8 cellular contexts compared by ENCODE assay signal in genomic region chr19:45670670-45671453, GRCh38. TPM values are rescaled to one million over a fixed set of nuclear protein-coding genes. Genes with fewer than 3 reads are reported as not detected.
A peak's percentile ranks its signal among the peaks of the same experiment; 100 is the strongest.
DNase-seq lines count a peak whose midpoint lies in the region; ATAC-seq, FAIRE-seq and TF ChIP-seq lines count a peak whose summit lies in the region.

No MANE protein-coding gene starts in this region.

- no peak overlapping the region; a peak in 1 of 4 replicates for H3K27ac ChIP-seq in SK-N-SH (ENCODE audit: low read depth in 2 of 2, low read length in 1 of 2)
- H3K27ac ChIP-seq in K562 (ENCODE audit: extremely low read depth, low read depth, low read length) = peak overlapping the region; percentile 92; the same call in 2 of the 3 replicates
- no peak overlapping the region for H3K27ac ChIP-seq in iPS DF 6.9 (ENCODE audit: low read length)

- no peak for TF ChIP-seq RAD21 in SK-N-SH (IDR thresholded peaks at IDR 0.05; ENCODE audit: low read length)
- TF ChIP-seq RAD21 in K562 (CRISPR knock-in tag; conservative IDR thresholded peaks at IDR 0.05 in 1 of 2, IDR thresholded peaks at IDR 0.05 in 1 of 2) = no peak

- peak; percentile 54 for ATAC-seq in GM18511 (IDR thresholded peaks at IDR 0.05; ENCODE audit: unreplicated experiment)
- peak; percentile 51 for ATAC-seq in HG03432 (IDR thresholded peaks at IDR 0.05; ENCODE audit: unreplicated experiment)
- peak; percentile 84 for ATAC-seq in K562
- ATAC-seq in sciatic nerve = peak; percentile 43

- no peak for TF ChIP-seq EP300 in SK-N-SH (IDR thresholded peaks at IDR 0.05; ENCODE audit: borderline replicate concordance in 1 of 2, low read depth in 1 of 2, low read length in 1 of 2)
- no peak for TF ChIP-seq EP300 in K562 (IDR thresholded peaks at IDR 0.05; ENCODE audit: low read length)

- TF ChIP-seq POLR2A in K562 (conservative IDR thresholded peaks at IDR 0.05) = no peak; the same call in 1 of the 2 replicates

- DNase-seq in 8988T (peak; percentile 83), SK-N-SH (peak; percentile 99), K562 (ENCODE audit: extremely low read depth in 1 of 4, low spot score in 3 of 4) (peak; percentile 98 to 100 (median 100)), iPS DF 6.9 (ENCODE audit: low read depth, low spot score) (no peak), sciatic nerve (ENCODE audit: low spot score) (peak; percentile 74), NCI-H128 (lab: John Stamatoyannopoulos, UW; ENCODE audit: unreplicated experiment) (no peak)

- H3K4me1 ChIP-seq in SK-N-SH (ENCODE audit: control insufficient read depth in 1 of 2, insufficient read depth in 2 of 2, low read depth in 1 of 2, low read length in 1 of 2) = peaks cover 4 to 15% of the 10 kb centered on the region in 2 experiments; a peak in 2 of 4 replicates
- H3K4me1 ChIP-seq in K562 (replicated peaks in 1 of 2; ENCODE audit: control insufficient read depth in 2 of 2, insufficient read depth in 2 of 2, low read length in 2 of 2) = peaks cover 16 to 40% of the 10 kb centered on the region in 2 experiments; a peak in 4 of 5 replicates
- H3K4me1 ChIP-seq in iPS DF 6.9 (ENCODE audit: control insufficient read depth, insufficient read depth, low read length) = peaks cover 4% of the 10 kb centered on the region; the same call in 1 of the 2 replicates

- 31% methylated on average over 13 of the region's 42 CpGs for WGBS in SK-N-SH (ENCODE audit: low lambda C conversion rate)
- WGBS in K562 (ENCODE audit: insufficient coverage, low coverage, missing lambda C conversion rate) = 10% methylated on average over 39 of the region's 42 CpGs
- WGBS in iPS DF 6.9 (ENCODE audit: insufficient coverage, insufficient read length) = no CpG with 5 or more reads among the region's 42 CpGs

- intact Hi-C loops in K562 (cut with micrococcal nuclease) = no loop called here
- intact Hi-C loops in sciatic nerve (cut with DNase I) = no loop called here

- H4K20me1 ChIP-seq in SK-N-SH (ENCODE audit: insufficient read depth) (no peaks in the 10 kb centered on the region), K562 (replicated peaks; ENCODE audit: control insufficient read depth, insufficient read depth, low read length) (peaks cover 3% of the 10 kb centered on the region; the same call in 1 of the 2 replicates)

- H3K79me2 ChIP-seq in SK-N-SH (ENCODE audit: insufficient read depth) (no peaks in the 10 kb centered on the region), K562 (ENCODE audit: control insufficient read depth, insufficient read depth, low read length) (peaks cover 33% of the 10 kb centered on the region)

- BruUV-seq in K562 (replicated peaks; lab: Mats Ljungman, UMichigan) = no TSS peak

- no peaks in the 10 kb centered on the region for H3K36me3 ChIP-seq in SK-N-SH (replicated peaks in 1 of 2; ENCODE audit: control insufficient read depth in 1 of 2, insufficient read depth in 2 of 2, low read length in 1 of 2)
- H3K36me3 ChIP-seq in K562 (ENCODE audit: control insufficient read depth, insufficient read depth, low read length) = peaks cover 34% of the 10 kb centered on the region
- no peaks in the 10 kb centered on the region for H3K36me3 ChIP-seq in iPS DF 6.9 (ENCODE audit: control insufficient read depth, insufficient read depth, low read length)

- H3K9me1 ChIP-seq in K562 (ENCODE audit: control insufficient read depth, insufficient read depth, low read length) = no peaks in the 10 kb centered on the region

- H3K9me2 ChIP-seq in SK-N-SH = no peaks in the 10 kb centered on the region

- H3K27me3 ChIP-seq in SK-N-SH (ENCODE audit: insufficient read depth) (no peaks in the 10 kb centered on the region), K562 (ENCODE audit: control insufficient read depth in 2 of 2, insufficient read depth in 2 of 2, low read length in 2 of 2) (no peaks in the 10 kb centered on the region), iPS DF 6.9 (ENCODE audit: control insufficient read depth, insufficient read depth, low read length) (peaks cover 8% of the 10 kb centered on the region; the same call in 1 of the 2 replicates)

- peaks cover 4% of the 10 kb centered on the region for H3F3A ChIP-seq in SK-N-SH (replicated peaks; ENCODE audit: insufficient read depth)

- in situ Hi-C loops in K562 (cut with MboI) = no loop called here

- H3K9ac ChIP-seq in SK-N-SH (no peak overlapping the region), K562 (ENCODE audit: insufficient read depth in 1 of 2, low read depth in 2 of 2, low read length in 2 of 2) (peak overlapping the region; percentile 70 to 97; a peak in 3 of 4 replicates)

- CTCF ChIA-PET in SK-N-SH (lab: Yijun Ruan, JAX) (interaction anchor here (1.0 to 7.9 kb wide), 8 partner anchors 10 to 231 kb away, joined by 3 to 52 read pairs (median 4); partner anchors contain the start of genes QPCTL and SNRPD2), K562 (lab: Yijun Ruan, JAX; ENCODE audit: low intra/inter-chr PET ratio) (interaction anchor here (0.6 kb wide), 1 partner anchor 215 kb away, joined by 6 read pairs; the partner anchor contains the start of gene IRF2BP1)

- H3K4me3 ChIP-seq in SK-N-SH (ENCODE audit: low read depth in 2 of 2, low read length in 1 of 2) (peak overlapping the region in 1 of 2 experiments; percentile 30; a peak in 1 of 4 replicates), K562 (peak overlapping the region; percentile 58), iPS DF 6.9 (ENCODE audit: low read length) (peak overlapping the region; percentile 56; the same call in 1 of the 2 replicates)

- POLR2A ChIA-PET in SK-N-SH (lab: Yijun Ruan, JAX) (interaction anchor here (0.6 to 1.6 kb wide), 5 partner anchors 13 to 192 kb away, joined by 3 to 8 read pairs (median 4); partner anchors contain the start of genes QPCTL and SNRPD2), K562 (lab: Yijun Ruan, JAX) (interaction anchor here (0.6 to 2.9 kb wide), 14 partner anchors 10 to 470 kb away, joined by 3 to 26 read pairs (median 4); partner anchors contain the start of genes QPCTL and SNRPD2)

- no peak overlapping the region; the same call in 1 of the 2 replicates for H3K4me2 ChIP-seq in SK-N-SH
- H3K4me2 ChIP-seq in K562 (ENCODE audit: insufficient read depth, low read length) = peak overlapping the region; percentile 91

- FAIRE-seq in K562 (lab: Jason Lieb, UNC) = peak; percentile 89

- H3K9me3 ChIP-seq in SK-N-SH = no peaks in the 10 kb centered on the region
- H3K9me3 ChIP-seq in K562 (replicated peaks; ENCODE audit: control insufficient read depth, insufficient read depth, low read depth, low read length) = no peaks in the 10 kb centered on the region
- H3K9me3 ChIP-seq in iPS DF 6.9 (ENCODE audit: control insufficient read depth, insufficient read depth, low read length) = no peaks in the 10 kb centered on the region

- H2AFZ ChIP-seq in SK-N-SH (ENCODE audit: low read depth) = peak overlapping the region; percentile 56; the same call in 1 of the 2 replicates
- peak overlapping the region; percentile 66 for H2AFZ ChIP-seq in K562 (ENCODE audit: low read depth, low read length)

- TF ChIP-seq CTCF in SK-N-SH (IDR thresholded peaks at IDR 0.05) = no peak
- TF ChIP-seq CTCF in K562 (IDR thresholded peaks at IDR 0.05 in 2 of 3, conservative IDR thresholded peaks at IDR 0.05 in 1 of 3; ENCODE audit: insufficient read depth in 2 of 3, low read depth in 1 of 3, low read length in 3 of 3) = no peak

RNA-seq across cellular contexts. Expression of gene GIPR, which starts 2.8 kb away (rescaled TPM):
- polyA plus RNA-seq in SK-N-SH (2012; rRNA removed) (1.3 and 1.4 TPM in 2 replicates), K562 (2011; rRNA removed) (10.7 and 14.0 TPM in 2 replicates), K562 (2014; fragmentation: Illumina TruSeq; extraction: Trizol) (12.7 and 16.9 TPM in 2 replicates), K562 (2014; fragmentation: Nextera tagmentation; extraction: Ambion mirVana) (1 to 10 TPM; 2.2 to 2.5 TPM), K562 (2014; rRNA removed) (26.3 and 26.8 TPM in 2 replicates)
- polyA plus RNA-seq in SK-N-SH (2012; cell fraction: cytosol; rRNA removed) = 0.22 and 0.35 TPM in 2 replicates
- polyA plus RNA-seq in SK-N-SH (2012; cell fraction: nucleus; rRNA removed) = 9.1 and 9.2 TPM in 2 replicates
- total RNA-seq in K562 (2011; cell fraction: chromatin; rRNA removed; ENCODE audit: low replicate concordance) = 167 and 311 TPM in 2 replicates
- 156 and 157 TPM in 2 replicates for total RNA-seq in K562 (2011; cell fraction: nucleolus; rRNA removed)
- total RNA-seq in K562 (2011; cell fraction: nucleoplasm; rRNA removed) = 157 and 215 TPM in 2 replicates
- total RNA-seq in K562 (2014; rRNA removed) (12.7 and 14.9 TPM in 2 replicates), K562 (2014; rRNA removed; fragmentation: Illumina TruSeq; extraction: Trizol) (13.4 and 13.6 TPM in 2 replicates), K562 (2015; rRNA removed; fragmentation: Illumina TruSeq; extraction: Trizol) (19.6 and 19.8 TPM in 2 replicates), K562 (2021) (21.7 and 24.4 TPM in 2 replicates), sciatic nerve (5.0 TPM)
- polyA plus RNA-seq in K562 (2011; cell fraction: cytosol; rRNA removed) = 5.8 and 6.6 TPM in 2 replicates
- polyA plus RNA-seq in K562 (2011; cell fraction: nucleus; rRNA removed) = 109 and 181 TPM in 2 replicates
- 31.1 and 55.4 TPM in 2 replicates for polyA plus RNA-seq in K562 (2012)
- 13.2 and 19.1 TPM in 2 replicates for polyA minus RNA-seq in K562 (2011; rRNA and poly(A)+ RNA removed)
- polyA minus RNA-seq in K562 (2011; cell fraction: cytosol; rRNA and poly(A)+ RNA removed) = 7.3 and 11.5 TPM in 2 replicates
- polyA minus RNA-seq in K562 (2011; cell fraction: nucleus; rRNA and poly(A)+ RNA removed) = 49.4 and 54.7 TPM in 2 replicates

RNA-seq across cellular contexts. Expression of gene SNRPD2, which starts 20.9 kb away (rescaled TPM):
- 1,248 and 1,471 TPM in 2 replicates for polyA plus RNA-seq in SK-N-SH (2012; rRNA removed)
- 1,523 and 1,646 TPM in 2 replicates for polyA plus RNA-seq in SK-N-SH (2012; cell fraction: cytosol; rRNA removed)
- 342 and 654 TPM in 2 replicates for polyA plus RNA-seq in SK-N-SH (2012; cell fraction: nucleus; rRNA removed)
- 50.0 and 52.6 TPM in 2 replicates for total RNA-seq in K562 (2011; cell fraction: chromatin; rRNA removed; ENCODE audit: low replicate concordance)
- 163 and 171 TPM in 2 replicates for total RNA-seq in K562 (2011; cell fraction: nucleolus; rRNA removed)
- total RNA-seq in K562 (2011; cell fraction: nucleoplasm; rRNA removed) = 148 and 206 TPM in 2 replicates
- total RNA-seq in K562 (2014; rRNA removed) = 1,029 and 1,092 TPM in 2 replicates
- 793 and 886 TPM in 2 replicates for total RNA-seq in K562 (2014; rRNA removed; fragmentation: Illumina TruSeq; extraction: Trizol)
- 677 and 728 TPM in 2 replicates for total RNA-seq in K562 (2015; rRNA removed; fragmentation: Illumina TruSeq; extraction: Trizol)
- 1,103 and 1,199 TPM in 2 replicates for total RNA-seq in K562 (2021)
- 1,538 and 1,599 TPM in 2 replicates for polyA plus RNA-seq in K562 (2011; rRNA removed)
- polyA plus RNA-seq in K562 (2011; cell fraction: cytosol; rRNA removed) = 691 and 802 TPM in 2 replicates
- polyA plus RNA-seq in K562 (2011; cell fraction: nucleus; rRNA removed) = 342 and 554 TPM in 2 replicates
- 738 and 818 TPM in 2 replicates for polyA plus RNA-seq in K562 (2012)
- 781 and 861 TPM in 2 replicates for polyA plus RNA-seq in K562 (2014; fragmentation: Illumina TruSeq; extraction: Trizol)
- polyA plus RNA-seq in K562 (2014; fragmentation: Nextera tagmentation; extraction: Ambion mirVana) = 1,000 to 10,000 TPM; 3,747 to 4,411 TPM
- 1,021 and 1,290 TPM in 2 replicates for polyA plus RNA-seq in K562 (2014; rRNA removed)
- polyA minus RNA-seq in K562 (2011; rRNA and poly(A)+ RNA removed) = 280 and 301 TPM in 2 replicates
- polyA minus RNA-seq in K562 (2011; cell fraction: cytosol; rRNA and poly(A)+ RNA removed) = 111 and 125 TPM in 2 replicates
- 38.4 and 110 TPM in 2 replicates for polyA minus RNA-seq in K562 (2011; cell fraction: nucleus; rRNA and poly(A)+ RNA removed)
- total RNA-seq in sciatic nerve = 209 TPM

RNA-seq across cellular contexts. Expression of gene QPCTL, which starts 21.6 kb away (rescaled TPM):
- polyA plus RNA-seq in SK-N-SH (2012; rRNA removed) = 17.6 and 19.1 TPM in 2 replicates
- 6.5 and 10.1 TPM in 2 replicates for polyA plus RNA-seq in SK-N-SH (2012; cell fraction: cytosol; rRNA removed)
- polyA plus RNA-seq in SK-N-SH (2012; cell fraction: nucleus; rRNA removed) = 35.0 and 38.2 TPM in 2 replicates
- 21.6 and 47.1 TPM in 2 replicates for total RNA-seq in K562 (2011; cell fraction: chromatin; rRNA removed; ENCODE audit: low replicate concordance)
- total RNA-seq in K562 (2011; cell fraction: nucleolus; rRNA removed) = 66.6 and 72.4 TPM in 2 replicates
- 43.8 and 47.6 TPM in 2 replicates for total RNA-seq in K562 (2011; cell fraction: nucleoplasm; rRNA removed)
- total RNA-seq in K562 (2014; rRNA removed) = 22.3 and 25.1 TPM in 2 replicates
- 7.2 and 9.2 TPM in 2 replicates for total RNA-seq in K562 (2014; rRNA removed; fragmentation: Illumina TruSeq; extraction: Trizol)
- total RNA-seq in K562 (2015; rRNA removed; fragmentation: Illumina TruSeq; extraction: Trizol) = 7.4 and 7.5 TPM in 2 replicates
- 29.4 and 31.3 TPM in 2 replicates for total RNA-seq in K562 (2021)
- polyA plus RNA-seq in K562 (2011; rRNA removed) = 12.7 and 24.3 TPM in 2 replicates
- polyA plus RNA-seq in K562 (2011; cell fraction: cytosol; rRNA removed) = 28.9 and 37.9 TPM in 2 replicates
- polyA plus RNA-seq in K562 (2011; cell fraction: nucleus; rRNA removed) = 66.3 and 85.9 TPM in 2 replicates
- polyA plus RNA-seq in K562 (2012) = 19.5 and 24.1 TPM in 2 replicates
- polyA plus RNA-seq in K562 (2014; fragmentation: Illumina TruSeq; extraction: Trizol) = 14.2 and 17.9 TPM in 2 replicates
- 1 to 10 TPM in 1 of 2 experiments, under 1 TPM in 1; 0.99 to 1.6 TPM for polyA plus RNA-seq in K562 (2014; fragmentation: Nextera tagmentation; extraction: Ambion mirVana)
- 21.1 and 25.9 TPM in 2 replicates for polyA plus RNA-seq in K562 (2014; rRNA removed)
- 8.8 and 10.7 TPM in 2 replicates for polyA minus RNA-seq in K562 (2011; rRNA and poly(A)+ RNA removed)
- polyA minus RNA-seq in K562 (2011; cell fraction: cytosol; rRNA and poly(A)+ RNA removed) = 13.4 and 16.7 TPM in 2 replicates
- polyA minus RNA-seq in K562 (2011; cell fraction: nucleus; rRNA and poly(A)+ RNA removed) = 11.1 and 12.7 TPM in 2 replicates
- 10.9 TPM for total RNA-seq in sciatic nerve

RNA-seq across cellular contexts. Expression of gene EML2, which starts 31.7 kb away (rescaled TPM):
- 10.3 and 12.4 TPM in 2 replicates for polyA plus RNA-seq in SK-N-SH (2012; rRNA removed)
- polyA plus RNA-seq in SK-N-SH (2012; cell fraction: cytosol; rRNA removed) = 4.0 and 7.6 TPM in 2 replicates
- polyA plus RNA-seq in SK-N-SH (2012; cell fraction: nucleus; rRNA removed) = 24.4 and 27.6 TPM in 2 replicates
- 111 and 247 TPM in 2 replicates for total RNA-seq in K562 (2011; cell fraction: chromatin; rRNA removed; ENCODE audit: low replicate concordance)
- 153 and 167 TPM in 2 replicates for total RNA-seq in K562 (2011; cell fraction: nucleolus; rRNA removed)
- total RNA-seq in K562 (2011; cell fraction: nucleoplasm; rRNA removed) = 116 and 121 TPM in 2 replicates
- 38.8 and 45.0 TPM in 2 replicates for total RNA-seq in K562 (2014; rRNA removed)
- 13.0 and 16.7 TPM in 2 replicates for total RNA-seq in K562 (2014; rRNA removed; fragmentation: Illumina TruSeq; extraction: Trizol)
- total RNA-seq in K562 (2015; rRNA removed; fragmentation: Illumina TruSeq; extraction: Trizol) = 19.6 and 21.6 TPM in 2 replicates
- 56.3 and 69.6 TPM in 2 replicates for total RNA-seq in K562 (2021)
- 24.8 and 42.3 TPM in 2 replicates for polyA plus RNA-seq in K562 (2011; rRNA removed)
- polyA plus RNA-seq in K562 (2011; cell fraction: cytosol; rRNA removed) = 33.6 and 35.3 TPM in 2 replicates
- 183 and 277 TPM in 2 replicates for polyA plus RNA-seq in K562 (2011; cell fraction: nucleus; rRNA removed)
- polyA plus RNA-seq in K562 (2012) = 52.0 and 83.3 TPM in 2 replicates
- 30.7 and 40.9 TPM in 2 replicates for polyA plus RNA-seq in K562 (2014; fragmentation: Illumina TruSeq; extraction: Trizol)
- 1 to 10 TPM; 2.6 to 2.7 TPM for polyA plus RNA-seq in K562 (2014; fragmentation: Nextera tagmentation; extraction: Ambion mirVana)
- polyA plus RNA-seq in K562 (2014; rRNA removed) = 50.9 and 53.9 TPM in 2 replicates
- 17.6 and 20.1 TPM in 2 replicates for polyA minus RNA-seq in K562 (2011; rRNA and poly(A)+ RNA removed)
- polyA minus RNA-seq in K562 (2011; cell fraction: cytosol; rRNA and poly(A)+ RNA removed) = 23.7 and 26.5 TPM in 2 replicates
- polyA minus RNA-seq in K562 (2011; cell fraction: nucleus; rRNA and poly(A)+ RNA removed) = 41.0 and 43.9 TPM in 2 replicates
- total RNA-seq in sciatic nerve = 43.3 TPM

RNA-seq across cellular contexts. Expression of gene FBXO46, which starts 59.8 kb away (rescaled TPM):
- 2.8 and 5.6 TPM in 2 replicates for polyA plus RNA-seq in SK-N-SH (2012; rRNA removed)
- 2.5 and 3.9 TPM in 2 replicates for polyA plus RNA-seq in SK-N-SH (2012; cell fraction: cytosol; rRNA removed)
- 20.4 and 25.2 TPM in 2 replicates for polyA plus RNA-seq in SK-N-SH (2012; cell fraction: nucleus; rRNA removed)
- total RNA-seq in K562 (2011; cell fraction: chromatin; rRNA removed; ENCODE audit: low replicate concordance) = 16.6 and 30.3 TPM in 2 replicates
- total RNA-seq in K562 (2011; cell fraction: nucleolus; rRNA removed) = 17.5 and 18.4 TPM in 2 replicates
- total RNA-seq in K562 (2011; cell fraction: nucleoplasm; rRNA removed) = 21.0 and 36.0 TPM in 2 replicates
- 13.2 and 18.5 TPM in 2 replicates for total RNA-seq in K562 (2014; rRNA removed)
- total RNA-seq in K562 (2014; rRNA removed; fragmentation: Illumina TruSeq; extraction: Trizol) = 5.0 and 5.5 TPM in 2 replicates
- 7.9 and 8.3 TPM in 2 replicates for total RNA-seq in K562 (2015; rRNA removed; fragmentation: Illumina TruSeq; extraction: Trizol)
- 32.6 and 36.1 TPM in 2 replicates for total RNA-seq in K562 (2021)
- 5.4 and 6.1 TPM in 2 replicates for polyA plus RNA-seq in K562 (2011; rRNA removed)
- 10.2 and 11.6 TPM in 2 replicates for polyA plus RNA-seq in K562 (2011; cell fraction: cytosol; rRNA removed)
- polyA plus RNA-seq in K562 (2011; cell fraction: nucleus; rRNA removed) = 19.1 and 20.0 TPM in 2 replicates
- polyA plus RNA-seq in K562 (2012) = 9.1 and 13.3 TPM in 2 replicates
- polyA plus RNA-seq in K562 (2014; fragmentation: Illumina TruSeq; extraction: Trizol) = 7.3 and 10.9 TPM in 2 replicates
- 1 to 10 TPM; 1.5 to 4.0 TPM for polyA plus RNA-seq in K562 (2014; fragmentation: Nextera tagmentation; extraction: Ambion mirVana)
- 11.8 and 15.6 TPM in 2 replicates for polyA plus RNA-seq in K562 (2014; rRNA removed)
- 3.9 and 4.7 TPM in 2 replicates for polyA minus RNA-seq in K562 (2011; rRNA and poly(A)+ RNA removed)
- polyA minus RNA-seq in K562 (2011; cell fraction: cytosol; rRNA and poly(A)+ RNA removed) = 6.2 and 6.7 TPM in 2 replicates
- 4.8 and 8.6 TPM in 2 replicates for polyA minus RNA-seq in K562 (2011; cell fraction: nucleus; rRNA and poly(A)+ RNA removed)
- total RNA-seq in sciatic nerve = 23.6 TPM

Comparison
In these comparisons a context has a peak if more than half of its experiments do, and no peak if none do; other contexts are left out.
1. DNase-seq: peak in 8988T (single experiment), SK-N-SH (single experiment), K562 (4 of 4) and sciatic nerve (single experiment); none in iPS DF 6.9 (single experiment) and NCI-H128 (single experiment).
2. Peak in every context shown above with its lines, with median percentiles within 50 percentile points of each other: ATAC-seq.